9 cellular contexts compared by ENCODE assay signal in the genomic region with DNA sequence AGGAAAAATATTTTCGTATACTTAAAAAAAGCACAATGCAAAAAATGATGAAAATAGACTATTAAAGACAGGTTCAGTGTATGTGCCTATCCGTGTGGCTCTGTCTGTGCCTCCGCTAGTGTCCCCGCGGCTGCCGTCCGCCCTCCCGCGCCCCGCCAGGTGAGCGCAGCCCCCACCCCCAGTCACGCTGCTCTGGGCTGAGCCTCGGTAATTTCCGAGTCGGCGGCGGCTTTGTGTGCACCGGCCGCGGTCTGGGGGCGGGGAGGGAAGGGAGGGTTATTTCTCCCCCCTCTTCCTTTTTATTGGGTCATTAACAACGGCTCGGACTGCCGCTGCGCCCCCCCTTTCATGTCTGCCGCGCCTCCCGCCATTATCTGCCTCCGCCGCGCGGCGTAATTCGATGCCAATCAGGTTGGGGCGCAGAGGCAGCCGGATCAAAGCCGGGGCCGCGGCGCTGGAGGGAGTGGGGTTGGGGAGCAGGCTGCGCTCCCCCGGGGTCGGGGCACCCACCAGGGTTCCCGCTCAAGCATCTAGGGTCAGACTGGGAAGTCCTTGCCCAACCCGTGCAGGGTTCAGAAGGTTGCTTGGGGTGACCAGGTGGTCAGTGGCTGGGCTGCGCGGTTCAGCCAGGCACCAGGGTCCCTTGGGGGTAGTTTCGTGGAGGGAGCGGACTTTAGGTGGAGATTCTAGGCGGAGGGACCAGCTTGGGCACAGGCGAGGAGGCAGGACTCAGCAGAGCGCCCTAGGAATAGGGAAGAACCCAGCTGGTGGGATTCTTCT. TPM values are rescaled to one million over a fixed set of nuclear protein-coding genes. Genes with fewer than 3 reads are reported as not detected.
DNase-seq lines count a peak whose midpoint lies in the region; ATAC-seq and TF ChIP-seq lines count a peak whose summit lies in the region.
"Had no signal": no experiment of that assay in that cellular context is flagged by ENCODE, and none has a peak within 500 bp of the region (broad histone marks: within the 10 kb centered on the region; RNA-seq: fewer than 3 reads in every experiment).

No MANE protein-coding gene starts in this region.

- TF ChIP-seq CTCF in CD4-positive, alpha-beta T cell (IDR thresholded peaks at IDR 0.05) = no peak

- POLR2A ChIA-PET in CD4-positive, alpha-beta T cell (lab: Charles Lee) = interaction anchor here (1.2 kb wide), 1 partner anchor 10 kb away, joined by 4 read pairs; no protein-coding TSS in a partner anchor

- H3K9me2 ChIP-seq in GM23248 (ENCODE audit: insufficient read depth) = no peaks in the 10 kb centered on the region

- H3K27ac Mint-ChIP-seq in CD4-positive, alpha-beta T cell = no peak overlapping the region
- H3K27ac Mint-ChIP-seq in activated naive CD8-positive, alpha-beta T cell treated with anti-CD3 and anti-CD28 coated beads for 36 hours = no peak overlapping the region

- H3K27me3 Mint-ChIP-seq in CD4-positive, alpha-beta T cell = peaks cover 82% of the 10 kb centered on the region
- peaks cover 24% of the 10 kb centered on the region for H3K27me3 Mint-ChIP-seq in activated naive CD8-positive, alpha-beta T cell treated with anti-CD3 and anti-CD28 coated beads for 36 hours

- peak overlapping the region; percentile 9 for H3K4me2 ChIP-seq in GM23248 (ENCODE audit: unreplicated experiment)

- H3K4me1 ChIP-seq in GM23248 (ENCODE audit: insufficient read depth) (peaks cover 15% of the 10 kb centered on the region), mesodermal cell (ENCODE audit: control insufficient read depth, insufficient read depth, low read length, poor library complexity, severe bottlenecking) (peaks cover 28% of the 10 kb centered on the region)
- H3K4me1 ChIP-seq: left lung had no signal

- no peaks in the 10 kb centered on the region for H3K9me3 Mint-ChIP-seq in CD4-positive, alpha-beta T cell
- no peaks in the 10 kb centered on the region for H3K9me3 Mint-ChIP-seq in activated naive CD8-positive, alpha-beta T cell treated with anti-CD3 and anti-CD28 coated beads for 36 hours

- intact Hi-C loops in CD4-positive, alpha-beta T cell (cut with DNase I, micrococcal nuclease) = no loop called here

- H4K20me1 ChIP-seq in GM23248 (ENCODE audit: insufficient read depth) = no peaks in the 10 kb centered on the region

- no peak overlapping the region for H3K27ac ChIP-seq in CD4-positive, alpha-beta T cell (ENCODE audit: low read depth, low read length)
- H3K27ac ChIP-seq in GM23248 (no peak overlapping the region), mesodermal cell (ENCODE audit: low read depth, low read length, severe bottlenecking) (no peak overlapping the region)
- H3K27ac ChIP-seq: left lung had no signal

- no peak overlapping the region for H3K4me3 ChIP-seq in GM23248
- peak overlapping the region; percentile 19 for H3K4me3 ChIP-seq in mesodermal cell (ENCODE audit: extremely low read depth, insufficient read depth, low read length, poor library complexity, severe bottlenecking)
- H3K4me3 ChIP-seq: left lung had no signal

- WGBS in GM23248 (ENCODE audit: low coverage in 1 of 2, low lambda C conversion rate in 2 of 2, missing lambda C conversion rate in 2 of 2), 2 experiments = 22 to 25% methylated on average over 46 to 52 of the region's 52 CpGs
- WGBS in mesodermal cell (ENCODE audit: insufficient coverage in 2 of 2), 2 experiments = 13 to 22% methylated on average over 15 to 31 of the region's 52 CpGs

- no peak overlapping the region for H2AFZ ChIP-seq in GM23248

- H3K27me3 ChIP-seq in CD4-positive, alpha-beta T cell (ENCODE audit: control insufficient read depth, insufficient read depth, low read length) = peaks cover 38% of the 10 kb centered on the region
- H3K27me3 ChIP-seq in GM23248 (replicated peaks; ENCODE audit: insufficient read depth) = peaks cover 21% of the 10 kb centered on the region

- no peaks in the 10 kb centered on the region for H3K36me3 ChIP-seq in GM23248 (ENCODE audit: low read depth)
- H3K36me3 ChIP-seq in mesodermal cell (ENCODE audit: control insufficient read depth, insufficient read depth, low read length) = no peaks in the 10 kb centered on the region
- H3K36me3 ChIP-seq: left lung had no signal

- ATAC-seq in CD4-positive, alpha-beta T cell (ENCODE audit: poor library complexity) = peak; percentile 46
- ATAC-seq: left lung had no signal

- CTCF ChIA-PET in CD4-positive, alpha-beta T cell (lab: Charles Lee) = interaction anchor here (1.8 kb wide), 1 partner anchor 9 kb away, joined by 11 read pairs; no protein-coding TSS in a partner anchor

- H3K4me3 Mint-ChIP-seq in CD4-positive, alpha-beta T cell = no peak overlapping the region
- peak overlapping the region; percentile 14 for H3K4me3 Mint-ChIP-seq in activated naive CD8-positive, alpha-beta T cell treated with anti-CD3 and anti-CD28 coated beads for 36 hours

- H3F3A ChIP-seq in GM23248 (ENCODE audit: insufficient read depth) = 0 out of 2 replicates have a peak, but pooled peaks cover 4% of the 10 kb centered on the region

- no peaks in the 10 kb centered on the region for H3K9me3 ChIP-seq in CD4-positive, alpha-beta T cell (ENCODE audit: control insufficient read depth, low read length)
- H3K9me3 ChIP-seq in GM23248 (ENCODE audit: low read depth) (no peaks in the 10 kb centered on the region), mesodermal cell (ENCODE audit: control insufficient read depth, low read length) (no peaks in the 10 kb centered on the region)
- H3K9me3 ChIP-seq: left lung had no signal

- H3K36me3 Mint-ChIP-seq in CD4-positive, alpha-beta T cell (ENCODE audit: low read depth) = no peaks in the 10 kb centered on the region
- no peaks in the 10 kb centered on the region for H3K36me3 Mint-ChIP-seq in activated naive CD8-positive, alpha-beta T cell treated with anti-CD3 and anti-CD28 coated beads for 36 hours

- no peak overlapping the region for H3K9ac ChIP-seq in GM23248

- no peaks in the 10 kb centered on the region for H3K79me2 ChIP-seq in GM23248 (ENCODE audit: insufficient read depth)

- H3K4me1 Mint-ChIP-seq in CD4-positive, alpha-beta T cell (ENCODE audit: low read depth) = peaks cover 12% of the 10 kb centered on the region
- peaks cover 15% of the 10 kb centered on the region for H3K4me1 Mint-ChIP-seq in activated naive CD8-positive, alpha-beta T cell treated with anti-CD3 and anti-CD28 coated beads for 36 hours

- no peak for DNase-seq in CD4-positive, alpha-beta T cell
- DNase-seq in GM23248 (no peak), ureter (ENCODE audit: low spot score) (no peak), superior temporal gyrus (ENCODE audit: extremely low spot score) (no peak), OCI-M1 (lab: John Stamatoyannopoulos, UW) (no peak), foreskin melanocyte (no peak)
- peak; percentile 32 for DNase-seq in activated naive CD8-positive, alpha-beta T cell treated with anti-CD3 and anti-CD28 coated beads for 36 hours

- in situ Hi-C loops in GM23248 (cut with MboI) = no loop called here

RNA-seq across cellular contexts. Expression of gene PSD2, which starts 39.5 kb away (rescaled TPM):
- under 1 TPM in 1 of 2 experiments, not detected in 1; 0.08 TPM for total RNA-seq in CD4-positive, alpha-beta T cell
- under 0.01 TPM in 1 of 2 replicates, not detected in the other for total RNA-seq in GM23248 (2014; rRNA removed; shearing (Covaris generic))
- 0.11 TPM in 1 of 2 replicates, not detected in the other for polyA plus RNA-seq in GM23248 (2016; fragmentation: Nextera tagmentation; extraction: Ambion mirVana)
- not detected for total RNA-seq in activated naive CD8-positive, alpha-beta T cell treated with anti-CD3 and anti-CD28 coated beads for 36 hours
- polyA plus RNA-seq in mesodermal cell (2013, experiment 1 of 2) = 2.1 TPM
- 1.3 TPM for polyA plus RNA-seq in mesodermal cell (2013, experiment 2 of 2)
- total RNA-seq in ureter = 0.21 TPM
